ENCODE assay signal across 2 cellular contexts in the genomic region with DNA sequence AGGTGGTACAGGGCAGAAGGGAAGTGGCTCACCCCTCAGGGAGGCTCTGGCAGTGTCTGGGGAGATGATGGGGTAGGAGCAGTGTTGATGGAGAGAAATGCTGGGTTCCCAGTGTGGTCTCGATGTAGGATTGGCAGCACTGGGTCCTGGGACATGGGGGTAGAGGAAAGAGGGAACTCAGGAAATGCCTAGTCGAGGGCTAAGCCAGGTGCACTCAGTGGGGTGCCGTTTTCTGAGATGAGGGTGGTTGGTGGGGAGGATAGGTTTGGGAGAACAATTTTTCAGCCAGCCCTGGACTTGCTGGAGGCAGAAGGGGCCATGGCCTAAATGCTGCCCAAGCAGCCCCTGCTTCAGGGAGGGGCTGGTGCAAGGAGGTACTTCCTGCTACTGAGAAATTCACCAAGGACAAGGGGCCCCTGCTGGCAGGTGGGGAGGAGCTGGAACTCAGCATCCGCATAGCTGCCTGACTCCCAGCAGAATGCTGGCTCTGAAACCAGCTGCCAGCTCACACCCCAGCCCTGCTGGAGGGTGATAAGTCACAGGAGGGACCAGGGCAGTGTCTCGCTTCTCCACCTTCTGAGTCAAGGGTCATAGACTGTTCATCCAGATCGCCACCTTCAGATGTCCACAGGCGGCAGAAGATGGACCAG.
A peak's percentile ranks its signal among the peaks of the same experiment; 100 is the strongest.
TF ChIP-seq lines count a peak whose summit lies in the region.

No MANE protein-coding gene starts in this region.

TF ChIP-seq in A549, 52 proteins besides CTCF, POLR2A, EP300 and RAD21:
- TF ChIP-seq SREBF2 (IDR thresholded peaks at IDR 0.05) = no peak
- no peak for TF ChIP-seq HEYL (CRISPR knock-in tag; IDR thresholded peaks at IDR 0.05)
- TF ChIP-seq KDM5A (IDR thresholded peaks at IDR 0.05) = no peak
- no peak for TF ChIP-seq JUNB (IDR thresholded peaks at IDR 0.05)
- TF ChIP-seq, protein P1, sequence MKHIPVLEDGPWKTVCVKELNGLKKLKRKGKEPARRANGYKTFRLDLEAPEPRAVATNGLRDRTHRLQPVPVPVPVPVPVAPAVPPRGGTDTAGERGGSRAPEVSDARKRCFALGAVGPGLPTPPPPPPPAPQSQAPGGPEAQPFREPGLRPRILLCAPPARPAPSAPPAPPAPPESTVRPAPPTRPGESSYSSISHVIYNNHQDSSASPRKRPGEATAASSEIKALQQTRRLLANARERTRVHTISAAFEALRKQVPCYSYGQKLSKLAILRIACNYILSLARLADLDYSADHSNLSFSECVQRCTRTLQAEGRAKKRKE (CRISPR knock-in tag; IDR thresholded peaks at IDR 0.05; ENCODE audit: low read depth) = no peak
- TF ChIP-seq FOXS1 (CRISPR knock-in tag; IDR thresholded peaks at IDR 0.05) = no peak

TF ChIP-seq in H1, 55 proteins besides CTCF, POLR2A, EP300 and RAD21:
- peak; percentile 31; the same call in 1 of the 2 replicates for TF ChIP-seq GTF2F1 (IDR thresholded peaks at IDR 0.05; ENCODE audit: borderline replicate concordance, low read depth, low read length)
- no peak for TF ChIP-seq CHD1 (IDR thresholded peaks at IDR 0.05; ENCODE audit: low read depth, low read length)
- TF ChIP-seq BACH1 (IDR thresholded peaks at IDR 0.05; ENCODE audit: low read length) = no peak
- no peak for TF ChIP-seq CBX5 (IDR thresholded peaks at IDR 0.05; ENCODE audit: low read depth, low read length)
- TF ChIP-seq EGR1 (IDR thresholded peaks at IDR 0.05; ENCODE audit: borderline replicate concordance, low read depth, low read length) = no peak
- peak; percentile 66; the same call in 1 of the 2 replicates for TF ChIP-seq TCF12 (IDR thresholded peaks at IDR 0.05; ENCODE audit: low read depth, low read length)
